ENCODE assay signal across 1 cellular context in genomic region chr17:2067559-2067958, GRCh38.
TF ChIP-seq lines count a peak whose summit lies in the region.

No MANE protein-coding gene starts in this region.

TF ChIP-seq in endothelial cell of umbilical vein, 7 proteins besides CTCF, POLR2A, EP300 and RAD21 (continued from another document):
- TF ChIP-seq FOS (IDR thresholded peaks at IDR 0.05; ENCODE audit: borderline replicate concordance, insufficient read depth, low read length) (no peak), GATA2 (IDR thresholded peaks at IDR 0.05; ENCODE audit: insufficient read depth, insufficient read length, low read depth, low read length) (no peak), JUN (IDR thresholded peaks at IDR 0.05; ENCODE audit: borderline replicate concordance, insufficient read depth, insufficient read length, low read depth) (no peak), MYC (IDR thresholded peaks at IDR 0.05; ENCODE audit: low read depth, low read length) (no peak), POLR2AphosphoS5 (IDR thresholded peaks at IDR 0.05; ENCODE audit: insufficient read depth, low read depth, low read length) (no peak), MAX (IDR thresholded peaks at IDR 0.05; ENCODE audit: insufficient read depth, insufficient read length) (no peak)
